Comparison of ENCODE assay signal across 16 cellular contexts in the genomic region with DNA sequence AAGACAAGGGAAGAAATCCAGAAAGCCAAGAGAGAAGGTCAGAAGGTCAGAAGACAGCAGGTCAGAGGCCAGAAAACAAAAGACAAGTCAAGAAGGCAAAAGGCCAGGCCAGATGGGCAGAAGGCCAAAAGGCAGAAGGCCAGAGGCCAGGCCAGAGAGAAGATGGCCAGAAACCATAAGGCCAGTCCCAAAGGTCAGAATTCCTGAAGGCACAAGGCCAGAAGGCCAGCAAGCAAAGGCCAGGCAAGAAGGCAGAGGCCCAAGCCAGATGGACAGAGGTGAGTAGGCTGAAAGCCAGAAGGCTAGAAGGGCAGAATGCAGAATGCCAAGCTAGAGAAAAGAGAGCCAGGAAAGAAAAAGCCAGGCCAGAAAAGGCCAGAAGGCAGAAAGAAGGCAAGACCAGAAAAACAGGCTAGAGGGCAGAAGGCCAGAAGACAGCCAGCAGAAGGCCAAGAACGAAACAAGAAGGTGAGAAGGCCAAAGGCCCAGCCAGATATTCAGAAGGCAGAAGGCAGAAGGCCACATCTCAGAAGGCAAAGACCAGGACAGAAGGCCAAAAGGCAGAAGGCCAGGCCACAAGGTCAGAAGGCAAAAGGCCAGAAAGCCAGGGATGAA.
A peak's percentile ranks its signal among the peaks of the same experiment; 100 is the strongest.
DNase-seq lines count a peak whose midpoint lies in the region; ATAC-seq and TF ChIP-seq lines count a peak whose summit lies in the region.
"Had no signal": no experiment of that assay in that cellular context is flagged by ENCODE, and none has a peak within 500 bp of the region (broad histone marks: within the 10 kb centered on the region; RNA-seq: fewer than 3 reads in every experiment).

No MANE protein-coding gene starts in this region.

- peaks cover 27% of the 10 kb centered on the region for H3K9me3 ChIP-seq in MG63
- no peaks in the 10 kb centered on the region for H3K9me3 ChIP-seq in right lobe of liver

- peaks cover 0 to 39% (median 18%) of the 10 kb centered on the region in 4 donors for H3K4me1 ChIP-seq in right lobe of liver

- H3K27me3 Mint-ChIP-seq in CD14-positive monocyte (ENCODE audit: low read depth in 3 of 3), result peaks cover 0 to 1% (median 0%) of the 10 kb centered on the region in 3 donors

- DNase-seq in MG63, result peak; percentile 47
- DNase-seq in right lobe of liver, result peak; percentile 54 to 83 (median 82)
- DNase-seq in CD14-positive monocyte (ENCODE audit: low spot score), result no peak
- DNase-seq in NCI-H2029 (lab: John Stamatoyannopoulos, UW), result no peak
- DNase-seq: AML-193; CD8-positive, alpha-beta memory T cell; COR-L47; DMS 273 treated with DMSO at 0.1 percent for 48 hours; GDM1; HCEC 1CT; IMR-90 had no signal

- intact Hi-C loops in right lobe of liver (cut with DNase I) (no loop called here), CD14-positive monocyte (cut with micrococcal nuclease) (no loop called here)

- no peaks in the 10 kb centered on the region for H3K36me3 Mint-ChIP-seq in CD14-positive monocyte

- H3K27ac ChIP-seq in C4-2B, result peak overlapping the region; percentile 67
- H3K27ac ChIP-seq in right lobe of liver, result peak overlapping the region in 1 of 3 donors; percentile 29
- H3K27ac ChIP-seq: HL-60 had no signal

- TF ChIP-seq CTCF in C4-2B (conservative IDR thresholded peaks at IDR 0.05) (no peak), right lobe of liver (IDR thresholded peaks at IDR 0.05) (no peak), CD14-positive monocyte (IDR thresholded peaks at IDR 0.05) (no peak)

- no peak overlapping the region for H3K27ac Mint-ChIP-seq in CD14-positive monocyte
- H3K27ac Mint-ChIP-seq: CD8-positive, alpha-beta memory T cell; GM23338 had no signal

- WGBS in right lobe of liver (ENCODE audit: insufficient coverage, low coverage, low lambda C conversion rate, missing lambda C conversion rate), result 33% methylated on average over 1 of the region's 1 CpG

- peak; percentile 57 to 79 (median 74) for ATAC-seq in right lobe of liver
- no peak for ATAC-seq in HG03457 (IDR thresholded peaks at IDR 0.05; ENCODE audit: unreplicated experiment)
- ATAC-seq: GM23338, K562 had no signal

- TF ChIP-seq POLR2A in right lobe of liver (IDR thresholded peaks at IDR 0.05), result no peak

- H3K36me3 ChIP-seq in MG63 (no peaks in the 10 kb centered on the region), right lobe of liver (no peaks in the 10 kb centered on the region)

- no peak overlapping the region for H3K4me3 Mint-ChIP-seq in CD14-positive monocyte
- H3K4me3 Mint-ChIP-seq: CD8-positive, alpha-beta memory T cell; GM23338 had no signal

- peaks cover 47 to 71% (median 59%) of the 10 kb centered on the region in 7 donors for H3K9me3 Mint-ChIP-seq in CD14-positive monocyte

- H3K27me3 ChIP-seq in MG63 (no peaks in the 10 kb centered on the region), right lobe of liver (no peaks in the 10 kb centered on the region)

- no peaks in the 10 kb centered on the region for H3K4me1 Mint-ChIP-seq in CD14-positive monocyte
- H3K4me1 Mint-ChIP-seq: CD8-positive, alpha-beta memory T cell; GM23338 had no signal

- H3K4me3 ChIP-seq in MG63, result no peak overlapping the region
- no peak overlapping the region for H3K4me3 ChIP-seq in right lobe of liver
- H3K4me3 ChIP-seq: GM23338, K562 had no signal

Comparison
In these comparisons a context has a peak if more than half of its experiments do, and no peak if none do; other contexts are left out.
1. DNase-seq: peak in MG63 (single experiment) and right lobe of liver (3 of 3); none in CD14-positive monocyte (single experiment) and NCI-H2029 (single experiment).